ENCODE assay signal across 34 cellular contexts in the genomic region with DNA sequence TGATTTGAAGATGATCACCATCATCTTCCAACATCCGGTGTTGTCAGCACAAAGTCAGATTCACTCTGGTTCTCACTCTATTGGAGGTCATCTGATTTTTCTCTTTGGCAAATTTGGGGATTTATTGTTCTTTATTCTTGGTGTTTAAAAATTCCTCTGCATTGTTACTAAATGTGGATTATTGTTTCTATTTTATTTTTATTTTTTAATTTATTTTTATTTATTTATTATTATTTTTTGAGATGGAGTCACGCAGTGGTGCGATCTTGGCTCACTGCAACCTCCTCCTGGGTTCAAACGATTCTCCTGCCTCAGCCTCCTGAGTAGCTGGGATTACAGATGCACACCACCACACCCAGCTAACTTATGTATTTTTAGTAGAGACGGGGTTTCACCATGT.
"Had no signal": no experiment of that assay in that cellular context is flagged by ENCODE, and none has a peak within 500 bp of the region (broad histone marks: within the 10 kb centered on the region; RNA-seq: fewer than 3 reads in every experiment).

No MANE protein-coding gene starts in this region.

- H3K36me3 ChIP-seq: ascending aorta, cardiac muscle cell had no signal

- H3K4me3 ChIP-seq: ascending aorta, cardiac muscle cell had no signal

- H3K9me3 ChIP-seq: ascending aorta had no signal

- H3K36me3 Mint-ChIP-seq: activated naive CD4-positive, alpha-beta T cell treated with anti-CD3 and anti-CD28 coated beads, Interleukin-2, amount 10 ng/mL, durations not matched to agents 7 days and 5 days; activated naive CD4-positive, alpha-beta T cell treated with anti-CD3 and anti-CD28 coated beads, Interleukin-2, amount 50 U/mL, for 24 hours; activated naive CD8-positive, alpha-beta T cell had no signal

- H3K27ac ChIP-seq: ascending aorta, cardiac muscle cell, VCaP had no signal

- H3K27me3 ChIP-seq: ascending aorta, cardiac muscle cell had no signal

- DNase-seq: activated CD4-positive, alpha-beta memory T cell treated with anti-CD3 and anti-CD28 coated beads, Interleukin-2, amount 10 ng/mL, durations not matched to agents 7 days and 5 days; activated CD4-positive, alpha-beta T cell treated with anti-CD3 and anti-CD28 coated beads for 1 hour; activated CD4-positive, alpha-beta T cell treated with anti-CD3 and anti-CD28 coated beads for 36 hours; activated CD4-positive, alpha-beta T cell treated with anti-CD3 and anti-CD28 coated beads for 48 hours; activated CD4-positive, alpha-beta T cell treated with anti-CD3 and anti-CD28 coated beads, Interleukin-2, amount 10 ng/mL, durations not matched to agents 7 days and 5 days; activated CD4-positive, alpha-beta T cell treated with anti-CD3 and anti-CD28 coated beads, Interleukin-2, amount 50 U/mL, for 48 hours; activated CD4-positive, CD25-positive, alpha-beta regulatory T cell; activated CD8-positive, alpha-beta memory T cell treated with anti-CD3 and anti-CD28 coated beads, Interleukin-2, amount 50 U/mL, for 48 hours; activated CD8-positive, alpha-beta T cell treated with anti-CD3 and anti-CD28 coated beads, Interleukin-2, amount 10 ng/mL, durations not matched to agents 7 days and 5 days; activated effector memory CD4-positive, alpha-beta T cell treated with Interleukin-2 at 50 U/mL for 16 hours; activated gamma-delta T cell; activated naive CD4-positive, alpha-beta T cell treated with anti-CD3 and anti-CD28 coated beads, Interleukin-2, amount 10 ng/mL, durations not matched to agents 7 days and 5 days; activated naive CD4-positive, alpha-beta T cell treated with Interleukin-2 at 50 U/mL for 16 hours; activated naive CD8-positive, alpha-beta T cell treated with anti-CD3 and anti-CD28 coated beads, Interleukin-2, amount 10 ng/mL, durations not matched to agents 7 days and 5 days; activated naive CD8-positive, alpha-beta T cell treated with anti-CD3 and anti-CD28 coated beads, Interleukin-2, amount 50 U/mL, for 24 hours; amygdala; anterior cingulate cortex; caudate nucleus; cerebellar nuclear complex; T-helper 1 cell; T-helper 2 cell; T-helper 9 cell had no signal

- H3K9me3 Mint-ChIP-seq: activated CD4-positive, alpha-beta memory T cell treated with anti-CD3 and anti-CD28 coated beads, Interleukin-2, amount 10 ng/mL, durations not matched to agents 7 days and 5 days; activated CD4-positive, alpha-beta T cell treated with anti-CD3 and anti-CD28 coated beads, Interleukin-2, amount 10 ng/mL, durations not matched to agents 7 days and 5 days; activated naive CD4-positive, alpha-beta T cell treated with anti-CD3 and anti-CD28 coated beads, Interleukin-2, amount 10 ng/mL, durations not matched to agents 7 days and 5 days; activated naive CD4-positive, alpha-beta T cell treated with anti-CD3 and anti-CD28 coated beads, Interleukin-2, amount 50 U/mL, for 24 hours; activated naive CD8-positive, alpha-beta T cell treated with anti-CD3 and anti-CD28 coated beads, Interleukin-2, amount 50 U/mL, for 24 hours; activated T-cell treated with anti-CD3 and anti-CD28 coated beads, Interleukin-2, amount 50 U/mL, for 24 hours; activated T-helper 2 cell treated with anti-CD3 and anti-CD28 coated beads, Interferon-gamma antibody, Interleukin-2, Interleukin-4, amounts not matched to agents 10 μg/mL and 5 μg/mL and 100 μg/mL, durations not matched to agents 14 hours and 24 hours and 36 hours; central memory CD8-positive, alpha-beta T cell; T-helper 1 cell treated with Interleukin-12 subunit alpha and Interleukin-12 subunit beta and Interleukin-4 antibody, amounts not matched to agents 30 μg/mL and 1 μg/mL, for 36 hours had no signal

- H3K27me3 Mint-ChIP-seq: activated CD4-positive, alpha-beta T cell treated with anti-CD3 and anti-CD28 coated beads for 36 hours; activated naive CD4-positive, alpha-beta T cell treated with anti-CD3 and anti-CD28 coated beads, Interleukin-2, amount 50 U/mL, for 24 hours; activated naive CD8-positive, alpha-beta T cell; activated naive CD8-positive, alpha-beta T cell treated with anti-CD3 and anti-CD28 coated beads, Interleukin-2, amount 50 U/mL, for 24 hours; activated T-cell treated with anti-CD3 and anti-CD28 coated beads, Interleukin-2, amount 50 U/mL, for 24 hours; central memory CD8-positive, alpha-beta T cell had no signal

- H3K4me1 Mint-ChIP-seq: brain had no signal

- ATAC-seq: activated CD4-positive, alpha-beta T cell treated with anti-CD3 and anti-CD28 coated beads for 36 hours; activated CD4-positive, CD25-positive, alpha-beta regulatory T cell treated with anti-CD3 and anti-CD28 coated beads, Interleukin-2, amount 50 U/mL, for 24 hours; activated CD8-positive, alpha-beta T cell treated with anti-CD3 and anti-CD28 coated beads, Interleukin-2, amount 10 ng/mL, durations not matched to agents 7 days and 5 days; activated naive CD8-positive, alpha-beta T cell treated with anti-CD3 and anti-CD28 coated beads, Interleukin-2, amount 50 U/mL, for 24 hours had no signal

- H3K27ac Mint-ChIP-seq: activated CD4-positive, alpha-beta memory T cell treated with anti-CD3 and anti-CD28 coated beads, Interleukin-2, amount 10 ng/mL, durations not matched to agents 7 days and 5 days; activated CD4-positive, alpha-beta T cell treated with anti-CD3 and anti-CD28 coated beads for 36 hours; activated CD4-positive, alpha-beta T cell treated with anti-CD3 and anti-CD28 coated beads, Interleukin-2, amount 10 ng/mL, durations not matched to agents 7 days and 5 days; activated CD8-positive, alpha-beta T cell treated with anti-CD3 and anti-CD28 coated beads, Interleukin-2, amount 10 ng/mL, durations not matched to agents 7 days and 5 days; activated naive CD4-positive, alpha-beta T cell treated with anti-CD3 and anti-CD28 coated beads, Interleukin-2, amount 10 ng/mL, durations not matched to agents 7 days and 5 days; activated naive CD4-positive, alpha-beta T cell treated with anti-CD3 and anti-CD28 coated beads, Interleukin-2, amount 50 U/mL, for 24 hours; activated naive CD8-positive, alpha-beta T cell; activated naive CD8-positive, alpha-beta T cell treated with anti-CD3 and anti-CD28 coated beads, Interleukin-2, amount 10 ng/mL, durations not matched to agents 7 days and 5 days; activated naive CD8-positive, alpha-beta T cell treated with anti-CD3 and anti-CD28 coated beads, Interleukin-2, amount 50 U/mL, for 24 hours; activated T-cell treated with anti-CD3 and anti-CD28 coated beads, Interleukin-2, amount 50 U/mL, for 24 hours; activated T-helper 2 cell treated with anti-CD3 and anti-CD28 coated beads, Interferon-gamma antibody, Interleukin-2, Interleukin-4, amounts not matched to agents 10 μg/mL and 5 μg/mL and 100 μg/mL, durations not matched to agents 14 hours and 24 hours and 36 hours; brain; T-helper 1 cell treated with Interleukin-12 subunit alpha and Interleukin-12 subunit beta and Interleukin-4 antibody, amounts not matched to agents 30 μg/mL and 1 μg/mL, for 36 hours; T-helper 2 cell treated with Interferon-gamma antibody and Interleukin-4, amounts not matched to agents 5 μg/mL and 100 μg/mL, for 36 hours had no signal

- H3K4me3 Mint-ChIP-seq: activated CD4-positive, alpha-beta memory T cell treated with anti-CD3 and anti-CD28 coated beads, Interleukin-2, amount 10 ng/mL, durations not matched to agents 7 days and 5 days; activated CD4-positive, alpha-beta T cell treated with anti-CD3 and anti-CD28 coated beads for 36 hours; activated CD4-positive, alpha-beta T cell treated with anti-CD3 and anti-CD28 coated beads, Interleukin-2, amount 10 ng/mL, durations not matched to agents 7 days and 5 days; activated CD8-positive, alpha-beta T cell treated with anti-CD3 and anti-CD28 coated beads, Interleukin-2, amount 10 ng/mL, durations not matched to agents 7 days and 5 days; activated naive CD4-positive, alpha-beta T cell treated with anti-CD3 and anti-CD28 coated beads, Interleukin-2, amount 10 ng/mL, durations not matched to agents 7 days and 5 days; activated naive CD4-positive, alpha-beta T cell treated with anti-CD3 and anti-CD28 coated beads, Interleukin-2, amount 50 U/mL, for 24 hours; activated naive CD8-positive, alpha-beta T cell; activated naive CD8-positive, alpha-beta T cell treated with anti-CD3 and anti-CD28 coated beads, Interleukin-2, amount 10 ng/mL, durations not matched to agents 7 days and 5 days; activated naive CD8-positive, alpha-beta T cell treated with anti-CD3 and anti-CD28 coated beads, Interleukin-2, amount 50 U/mL, for 24 hours; activated T-cell treated with anti-CD3 and anti-CD28 coated beads, Interleukin-2, amount 50 U/mL, for 24 hours; brain; central memory CD8-positive, alpha-beta T cell; T-helper 1 cell treated with Interleukin-12 subunit alpha and Interleukin-12 subunit beta and Interleukin-4 antibody, amounts not matched to agents 30 μg/mL and 1 μg/mL, for 36 hours; T-helper 2 cell treated with Interferon-gamma antibody and Interleukin-4, amounts not matched to agents 5 μg/mL and 100 μg/mL, for 36 hours had no signal
